Comparison of ENCODE assay signal across 8 cellular contexts in genomic region chr12:110270125-110270962, GRCh38. TPM values are rescaled to one million over a fixed set of nuclear protein-coding genes. Genes with fewer than 3 reads are reported as not detected.
DNase-seq lines count a peak whose midpoint lies in the region; ATAC-seq and TF ChIP-seq lines count a peak whose summit lies in the region.

No MANE protein-coding gene starts in this region.

- DNase-seq in GM04504 (ENCODE audit: low read depth) = peak; percentile 39
- peak; percentile 87 to 93 for DNase-seq in NCI-H524 (lab: John Stamatoyannopoulos, UW)
- peak; percentile 47 for DNase-seq in epidermal melanocyte (ENCODE audit: insufficient read length, low spot score)
- no peak for DNase-seq in omental fat pad (ENCODE audit: low spot score)
- no peak for DNase-seq in stimulated activated naive CD4-positive, alpha-beta T cell treated with Interleukin-2 at 50 U/mL for 16 hours (lab: John Stamatoyannopoulos, UW)
- DNase-seq in SW 1271 (lab: John Stamatoyannopoulos, UW) = no peak
- no peak for DNase-seq in activated naive CD4-positive, alpha-beta T cell (lab: John Stamatoyannopoulos, UW)

- ATAC-seq in omental fat pad (ENCODE audit: low FRiP score) (peak; percentile 50), HG02763 (IDR thresholded peaks at IDR 0.05; ENCODE audit: unreplicated experiment) (no peak)

- no peak for TF ChIP-seq CTCF in omental fat pad (IDR thresholded peaks at IDR 0.05)

RNA-seq across cellular contexts. Expression of gene ATP2A2, which starts 10.7 kb away (rescaled TPM):
- total RNA-seq in omental fat pad = 100 to 1,000 TPM; 116 to 238 (median 132) TPM

Comparison
In these comparisons a context has a peak if more than half of its experiments do, and no peak if none do; other contexts are left out.
1. DNase-seq: peak in GM04504 (single experiment), NCI-H524 (2 of 2) and epidermal melanocyte (single experiment); none in omental fat pad (single experiment), stimulated activated naive CD4-positive, alpha-beta T cell treated with Interleukin-2 at 50 U/mL for 16 hours (single experiment), SW 1271 (0 of 2) and activated naive CD4-positive, alpha-beta T cell (0 of 4).